9 cellular contexts compared by ENCODE assay signal in the genomic region with DNA sequence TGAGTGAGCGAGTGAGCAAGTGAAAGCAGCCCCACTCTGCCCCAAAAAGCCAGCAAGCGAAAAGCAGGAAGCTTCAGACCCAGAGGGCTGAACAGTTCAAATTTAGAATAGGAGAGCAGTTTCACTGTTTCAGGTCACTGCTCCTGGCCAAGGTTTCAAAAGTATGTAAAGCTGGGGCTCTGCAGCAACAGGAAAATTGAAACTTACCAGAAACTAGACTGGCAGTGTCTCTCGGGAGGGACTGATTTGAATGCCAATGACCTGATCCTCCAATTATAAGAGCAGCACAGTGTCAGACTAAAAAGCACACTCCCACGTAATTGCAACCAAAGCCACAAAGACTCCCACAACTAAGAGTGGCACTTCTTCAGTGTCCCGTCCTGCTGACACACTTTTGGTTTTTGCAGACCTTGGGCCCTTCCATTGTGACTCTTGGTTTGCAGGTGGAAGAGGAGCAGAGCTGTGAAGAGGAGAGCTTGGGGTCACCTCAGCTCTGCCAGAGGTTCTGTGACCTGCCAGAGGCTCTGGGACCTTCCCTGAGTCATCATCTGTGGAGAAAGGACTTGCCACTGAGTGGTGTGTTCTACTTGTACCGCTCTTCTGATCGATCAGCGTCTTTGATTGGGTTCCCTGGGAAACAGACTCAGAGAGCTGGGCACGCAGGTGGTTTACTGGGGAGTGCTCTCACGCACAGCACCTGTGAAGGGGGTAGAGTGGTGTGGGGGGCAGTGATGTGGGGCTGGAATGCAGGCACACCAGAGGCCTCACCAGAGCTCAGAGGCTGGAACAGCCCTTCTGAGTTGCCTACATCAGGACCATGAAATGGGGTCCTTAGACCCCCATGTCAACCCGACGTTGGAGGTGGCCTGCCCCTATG. TPM values are rescaled to one million over a fixed set of nuclear protein-coding genes. Genes with fewer than 3 reads are reported as not detected.
DNase-seq lines count a peak whose midpoint lies in the region; ATAC-seq, FAIRE-seq and TF ChIP-seq lines count a peak whose summit lies in the region.
"Had no signal": no experiment of that assay in that cellular context is flagged by ENCODE, and none has a peak within 500 bp of the region (broad histone marks: within the 10 kb centered on the region; RNA-seq: fewer than 3 reads in every experiment).

No MANE protein-coding gene starts in this region.

- peak overlapping the region; percentile 46 for H3K9ac ChIP-seq in SU-DHL-6 (ENCODE audit: low read length)

- no peak overlapping the region for H2AFZ ChIP-seq in SU-DHL-6 (ENCODE audit: low read depth, low read length, severe bottlenecking)

- H4K20me1 ChIP-seq in SU-DHL-6 (ENCODE audit: low read depth, low read length), result no peaks in the 10 kb centered on the region

- H3K36me3 ChIP-seq in SU-DHL-6 (ENCODE audit: low read length) (no peaks in the 10 kb centered on the region), thyroid gland (no peaks in the 10 kb centered on the region)

- no peak for TF ChIP-seq CTCF in SU-DHL-6 (IDR thresholded peaks at IDR 0.05; ENCODE audit: insufficient read depth, low read length, poor library complexity, severe bottlenecking)
- no peak for TF ChIP-seq CTCF in thyroid gland (IDR thresholded peaks at IDR 0.05)

- H3K27me3 ChIP-seq in SU-DHL-6 (ENCODE audit: low read length), result no peaks in the 10 kb centered on the region
- H3K27me3 ChIP-seq in thyroid gland, result no peaks in the 10 kb centered on the region

- H3K9me3 ChIP-seq in SU-DHL-6 (ENCODE audit: insufficient read depth, low read length) (peaks cover 6% of the 10 kb centered on the region; the same call in 1 of the 2 replicates), thyroid gland (no peaks in the 10 kb centered on the region)

- H3F3A ChIP-seq in SU-DHL-6 (ENCODE audit: insufficient read depth), result peaks cover 48% of the 10 kb centered on the region

- H3K79me2 ChIP-seq in SU-DHL-6 (ENCODE audit: insufficient read depth, low read length), result no peaks in the 10 kb centered on the region

- intact Hi-C loops in thyroid gland (cut with DNase I), result loop anchor here (10.0 kb wide), 1 partner anchor 94 kb away; the partner anchor contains the start of gene B4GALT5

- H3K27ac ChIP-seq in SU-DHL-6 (ENCODE audit: low read depth, low read length) (peak overlapping the region; percentile 89), thyroid gland (peak overlapping the region in 1 of 3 donors; percentile 35)

- H3K4me3 ChIP-seq in SU-DHL-6 (ENCODE audit: insufficient read depth, low read length, poor library complexity, severe bottlenecking) (peak overlapping the region; percentile 12), thyroid gland (replicated peaks in 1 of 3) (no peak overlapping the region)

- peak; percentile 78 for ATAC-seq in HG03045 (IDR thresholded peaks at IDR 0.05; ENCODE audit: unreplicated experiment)

- peak; percentile 97 for FAIRE-seq in GM19239 (lab: Jason Lieb, UNC)

- 64 to 67% methylated on average over 10 of the region's 12 CpGs for WGBS in thyroid gland, 2 donors

- peak overlapping the region; percentile 67 for H3K4me2 ChIP-seq in SU-DHL-6 (ENCODE audit: low read depth, low read length, poor library complexity, severe bottlenecking)

- peaks cover 0 to 4% of the 10 kb centered on the region in 2 donors for H3K4me1 ChIP-seq in thyroid gland

- H3K9me2 ChIP-seq in SU-DHL-6 (replicated peaks; ENCODE audit: insufficient read depth, low read length), result no peaks in the 10 kb centered on the region

- TF ChIP-seq POLR2A in thyroid gland (IDR thresholded peaks at IDR 0.05), result no peak

- DNase-seq in CD1c-positive myeloid dendritic cell (ENCODE audit: extremely low spot score), result peak; percentile 30
- peak; percentile 72 for DNase-seq in GM19239 (ENCODE audit: insufficient read length, low spot score)
- no peak for DNase-seq in dedifferentiated amniotic fluid mesenchymal stem cell (ENCODE audit: extremely low spot score)
- no peak for DNase-seq in activated effector memory CD4-positive, alpha-beta T cell treated with anti-CD3 and anti-CD28 coated beads, Interleukin-2, amount 50 U/mL, for 16 hours
- DNase-seq in AG08396 (ENCODE audit: low spot score), result no peak
- DNase-seq in thyroid gland, result no peak
- DNase-seq: activated naive CD4-positive, alpha-beta T cell treated with anti-CD3 and anti-CD28 coated beads, Interleukin-2, amount 10 ng/mL, durations not matched to agents 7 days and 5 days had no signal

RNA-seq across cellular contexts. Expression of gene PTGIS, which starts 52.7 kb away (rescaled TPM):
- total RNA-seq in thyroid gland, result 10 to 100 TPM in 3 of 4 donors, 1 to 10 TPM in 1; 4.4 to 41.2 (median 16.2) TPM

Comparison
In these comparisons a context has a peak if more than half of its experiments do, and no peak if none do; other contexts are left out.
1. DNase-seq: peak in CD1c-positive myeloid dendritic cell (single experiment) and GM19239 (single experiment); none in dedifferentiated amniotic fluid mesenchymal stem cell (single experiment), activated effector memory CD4-positive, alpha-beta T cell treated with anti-CD3 and anti-CD28 coated beads, Interleukin-2, amount 50 U/mL, for 16 hours (single experiment), AG08396 (single experiment) and thyroid gland (0 of 2).